Comparison of ENCODE assay signal across 1 cellular context in the genomic region with DNA sequence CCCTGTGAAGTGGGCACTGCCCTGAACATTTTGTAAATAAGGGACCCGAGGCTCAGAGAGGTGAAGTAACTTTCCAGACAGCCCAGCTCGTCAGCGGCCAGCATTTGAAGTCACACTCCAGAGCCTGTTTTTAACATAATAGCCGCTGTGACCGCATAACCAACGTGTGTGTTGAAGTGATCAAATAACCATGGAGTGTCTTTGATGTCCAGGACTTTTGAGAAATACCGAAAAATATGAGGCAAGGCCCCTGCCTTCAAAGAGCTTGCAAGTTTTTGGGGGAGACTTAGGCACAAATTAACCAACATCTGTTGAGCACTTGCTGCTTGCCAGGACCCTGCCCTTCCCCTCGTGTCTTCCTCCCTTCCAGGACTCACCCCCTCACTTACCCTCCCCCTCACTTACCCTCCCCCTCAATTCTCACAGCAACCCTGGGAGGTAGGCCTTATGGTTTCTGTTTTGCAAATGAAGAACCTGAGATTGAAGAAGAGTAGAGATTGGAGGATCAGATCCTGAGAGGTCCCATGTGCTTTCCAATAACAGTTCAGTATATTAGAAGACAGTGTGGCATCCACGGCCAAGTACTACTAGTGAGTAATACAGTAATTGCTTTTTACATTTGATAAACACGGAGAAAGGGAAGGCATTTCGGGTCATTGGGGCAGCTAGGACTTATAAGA.
TF ChIP-seq lines count a peak whose summit lies in the region.

No MANE protein-coding gene starts in this region.

TF ChIP-seq in IMR-90, 13 proteins besides CTCF, POLR2A, EP300 and RAD21 (continued from another document):
- TF ChIP-seq, protein P1, sequence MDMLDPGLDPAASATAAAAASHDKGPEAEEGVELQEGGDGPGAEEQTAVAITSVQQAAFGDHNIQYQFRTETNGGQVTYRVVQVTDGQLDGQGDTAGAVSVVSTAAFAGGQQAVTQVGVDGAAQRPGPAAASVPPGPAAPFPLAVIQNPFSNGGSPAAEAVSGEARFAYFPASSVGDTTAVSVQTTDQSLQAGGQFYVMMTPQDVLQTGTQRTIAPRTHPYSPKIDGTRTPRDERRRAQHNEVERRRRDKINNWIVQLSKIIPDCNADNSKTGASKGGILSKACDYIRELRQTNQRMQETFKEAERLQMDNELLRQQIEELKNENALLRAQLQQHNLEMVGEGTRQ (IDR thresholded peaks at IDR 0.05; ENCODE audit: low read depth, low read length), result no peak
- no peak for TF ChIP-seq CEBPB (IDR thresholded peaks at IDR 0.05; ENCODE audit: low read depth, low read length)
- TF ChIP-seq, protein P2, sequence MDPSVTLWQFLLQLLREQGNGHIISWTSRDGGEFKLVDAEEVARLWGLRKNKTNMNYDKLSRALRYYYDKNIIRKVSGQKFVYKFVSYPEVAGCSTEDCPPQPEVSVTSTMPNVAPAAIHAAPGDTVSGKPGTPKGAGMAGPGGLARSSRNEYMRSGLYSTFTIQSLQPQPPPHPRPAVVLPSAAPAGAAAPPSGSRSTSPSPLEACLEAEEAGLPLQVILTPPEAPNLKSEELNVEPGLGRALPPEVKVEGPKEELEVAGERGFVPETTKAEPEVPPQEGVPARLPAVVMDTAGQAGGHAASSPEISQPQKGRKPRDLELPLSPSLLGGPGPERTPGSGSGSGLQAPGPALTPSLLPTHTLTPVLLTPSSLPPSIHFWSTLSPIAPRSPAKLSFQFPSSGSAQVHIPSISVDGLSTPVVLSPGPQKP (IDR thresholded peaks at IDR 0.05; ENCODE audit: borderline replicate concordance, low read depth, low read length), result no peak
- no peak for TF ChIP-seq CHD1 (IDR thresholded peaks at IDR 0.05; ENCODE audit: low read depth, low read length)
- no peak for TF ChIP-seq RFX5 (IDR thresholded peaks at IDR 0.05; ENCODE audit: low read depth, low read length)
- TF ChIP-seq MAFK (IDR thresholded peaks at IDR 0.05; ENCODE audit: low read depth, low read length), result no peak
- no peak for TF ChIP-seq BHLHE40 (IDR thresholded peaks at IDR 0.05; ENCODE audit: low read depth, low read length)
- no peak for TF ChIP-seq NFE2L2 (IDR thresholded peaks at IDR 0.05; ENCODE audit: low read depth, low read length)
- no peak for TF ChIP-seq MXI1 (IDR thresholded peaks at IDR 0.05; ENCODE audit: borderline replicate concordance, low read depth, low read length)
- TF ChIP-seq RCOR1 (IDR thresholded peaks at IDR 0.05; ENCODE audit: insufficient replicate concordance, low read length), result no peak
- no peak for TF ChIP-seq SMC3 (IDR thresholded peaks at IDR 0.05; ENCODE audit: low read depth, low read length)
